9 cellular contexts compared by ENCODE assay signal in the genomic region with DNA sequence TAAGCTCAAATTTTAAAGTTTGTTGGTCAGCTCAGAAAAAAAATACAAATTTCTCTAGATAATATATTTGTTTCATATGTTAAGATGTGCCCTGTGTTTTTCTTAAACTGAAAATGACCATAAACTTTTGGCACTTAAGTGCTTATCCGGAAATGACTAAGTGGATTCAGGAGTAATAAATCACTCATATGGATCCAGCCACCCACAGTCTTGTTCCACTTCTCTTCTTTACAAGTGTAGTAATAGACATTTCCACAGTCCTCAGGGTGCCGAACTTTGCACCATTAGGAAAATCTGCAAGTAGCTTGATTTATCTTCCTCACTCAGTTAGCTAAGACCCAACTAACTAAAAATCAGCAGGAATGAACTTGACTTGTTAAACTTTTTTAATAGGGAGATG.
A peak's percentile ranks its signal among the peaks of the same experiment; 100 is the strongest.
DNase-seq lines count a peak whose midpoint lies in the region; ATAC-seq, FAIRE-seq and TF ChIP-seq lines count a peak whose summit lies in the region.
"Had no signal": no experiment of that assay in that cellular context is flagged by ENCODE, and none has a peak within 500 bp of the region (broad histone marks: within the 10 kb centered on the region; RNA-seq: fewer than 3 reads in every experiment).

No MANE protein-coding gene starts in this region.

- no peak overlapping the region for H2AFZ ChIP-seq in GM12878 (ENCODE audit: control insufficient read depth, low read depth, low read length)

- no peak for TF ChIP-seq RAD21 in GM12878 (IDR thresholded peaks at IDR 0.05; ENCODE audit: insufficient read depth, low read depth, low read length)

- RAD21 ChIA-PET in GM12878 (lab: Charles Lee; ENCODE audit: unreplicated experiment) = no interaction called here

- no peak overlapping the region for H3K4me3 Mint-ChIP-seq in osteocyte (ENCODE audit: unreplicated experiment)

- FAIRE-seq in GM12878 (lab: Jason Lieb, UNC) = no peak

- no peak overlapping the region for H3K4me3 ChIP-seq in GM12878

- peaks cover 8% of the 10 kb centered on the region for H3K4me1 Mint-ChIP-seq in osteocyte (ENCODE audit: unreplicated experiment)

- CTCF ChIA-PET in GM12878 (lab: Yijun Ruan, JAX) = interaction anchor here (0.6 to 1.1 kb wide), 4 partner anchors 9 to 472 kb away, joined by 3 to 4 read pairs (median 3); no protein-coding TSS in a partner anchor

- ATAC-seq in GM19438 (IDR thresholded peaks at IDR 0.05; ENCODE audit: low read depth, unreplicated experiment) = peak; percentile 79
- peak; percentile 80 for ATAC-seq in HG03442 (IDR thresholded peaks at IDR 0.05; ENCODE audit: unreplicated experiment)
- peak; percentile 76 for ATAC-seq in GM12878

- in situ Hi-C loops in GM12878 (cut with MboI) = no loop called here
- in situ Hi-C loops in GM13976 (cut with MboI; ENCODE audit: low sequenced_read_pairs, unreplicated experiment) = no loop called here

- H4K20me1 ChIP-seq in GM12878 (ENCODE audit: control insufficient read depth, insufficient read depth) = no peaks in the 10 kb centered on the region

- DNase-seq in AG20443 (ENCODE audit: low spot score) = peak; percentile 17
- DNase-seq in GM12878 (ENCODE audit: low read depth, low spot score) = no peak
- no peak for DNase-seq in osteocyte (ENCODE audit: extremely low spot score, unreplicated experiment)
- DNase-seq in NCI-H2196 (lab: John Stamatoyannopoulos, UW; ENCODE audit: unreplicated experiment) = no peak
- no peak for DNase-seq in GM13976 (ENCODE audit: low spot score)
- DNase-seq in mucosa of gallbladder (ENCODE audit: low spot score) = no peak
- DNase-seq: NCI-H69 had no signal

- H3K4me1 ChIP-seq in GM12878 (ENCODE audit: control insufficient read depth, insufficient read depth, low read length) = no peaks in the 10 kb centered on the region

- H3K4me2 ChIP-seq in GM12878 (ENCODE audit: control insufficient read depth, insufficient read depth) = no peak overlapping the region

- no peaks in the 10 kb centered on the region for H3K27me3 Mint-ChIP-seq in osteocyte (ENCODE audit: unreplicated experiment)

- H3K27ac Mint-ChIP-seq in osteocyte (ENCODE audit: unreplicated experiment) = no peak overlapping the region

- POLR2A ChIA-PET in GM12878 (lab: Charles Lee) = no interaction called here

- no TSS peak for BruUV-seq in GM12878 (replicated peaks; lab: Mats Ljungman, UMichigan)

- H3K36me3 ChIP-seq in GM12878 (ENCODE audit: control insufficient read depth in 2 of 2, insufficient read depth in 2 of 2, low read length in 1 of 2) = no peaks in the 10 kb centered on the region

- SMC1A ChIA-PET in GM12878 (lab: Charles Lee; ENCODE audit: uncharacterized antibody, unreplicated experiment) = interaction anchor here (0.7 to 1.7 kb wide), 6 partner anchors 10 to 38 kb away, joined by 3 to 5 read pairs (median 4); no protein-coding TSS in a partner anchor

- H3K79me2 ChIP-seq in GM12878 (ENCODE audit: control insufficient read depth, insufficient read depth, low read length) = no peaks in the 10 kb centered on the region

- H3K36me3 Mint-ChIP-seq in osteocyte (ENCODE audit: unreplicated experiment) = no peaks in the 10 kb centered on the region

- TF ChIP-seq CTCF in GM12878 (IDR thresholded peaks at IDR 0.05 in 2 of 3, conservative IDR thresholded peaks at IDR 0.05 in 1 of 3; ENCODE audit: control insufficient read depth in 2 of 3, extremely low read depth in 1 of 3, insufficient read depth in 1 of 3, low read depth in 3 of 3, low read length in 3 of 3) = no peak
- TF ChIP-seq CTCF in osteocyte (IDR thresholded peaks at IDR 0.05) = no peak
- TF ChIP-seq CTCF in GM13976 (IDR thresholded peaks at IDR 0.05; ENCODE audit: borderline replicate concordance, control extremely low read depth, extremely low read depth, insufficient read depth, missing control alignments) = no peak

- TF ChIP-seq EP300 in GM12878 (IDR thresholded peaks at IDR 0.05; ENCODE audit: borderline replicate concordance in 1 of 2, control insufficient read depth in 1 of 2, low read depth in 2 of 2, low read length in 2 of 2) = no peak

- H3K27me3 ChIP-seq in GM12878 (replicated peaks in 1 of 2; ENCODE audit: control insufficient read depth in 2 of 2, insufficient read depth in 2 of 2, low read length in 1 of 2) = no peaks in the 10 kb centered on the region

- no peak for TF ChIP-seq POLR2A in GM12878 (IDR thresholded peaks at IDR 0.05; ENCODE audit: low read depth, low read length)

- no peak overlapping the region for H3K27ac ChIP-seq in GM12878 (ENCODE audit: control insufficient read depth, insufficient read depth)

- no peaks in the 10 kb centered on the region for H3K9me3 ChIP-seq in GM12878 (replicated peaks; ENCODE audit: control insufficient read depth, insufficient read depth, low read length)

- H3K9ac ChIP-seq in GM12878 (ENCODE audit: control insufficient read depth, insufficient read depth, low read length) = no peak overlapping the region

- H3K9me3 Mint-ChIP-seq in osteocyte (ENCODE audit: unreplicated experiment) = no peaks in the 10 kb centered on the region

- intact Hi-C loops in GM12878 (cut with micrococcal nuclease; ENCODE audit: unreplicated experiment) = no loop called here

- 31% methylated on average over 2 of the region's 2 CpGs for WGBS in GM12878 (ENCODE audit: insufficient coverage, insufficient replicate concordance, low lambda C conversion rate, missing lambda C conversion rate)

TF ChIP-seq in GM12878, 131 proteins besides CTCF, POLR2A, EP300 and RAD21:
- peak; percentile 59 for TF ChIP-seq RUNX3 (IDR thresholded peaks at IDR 0.05; ENCODE audit: low read length)
- TF ChIP-seq, protein P1, sequence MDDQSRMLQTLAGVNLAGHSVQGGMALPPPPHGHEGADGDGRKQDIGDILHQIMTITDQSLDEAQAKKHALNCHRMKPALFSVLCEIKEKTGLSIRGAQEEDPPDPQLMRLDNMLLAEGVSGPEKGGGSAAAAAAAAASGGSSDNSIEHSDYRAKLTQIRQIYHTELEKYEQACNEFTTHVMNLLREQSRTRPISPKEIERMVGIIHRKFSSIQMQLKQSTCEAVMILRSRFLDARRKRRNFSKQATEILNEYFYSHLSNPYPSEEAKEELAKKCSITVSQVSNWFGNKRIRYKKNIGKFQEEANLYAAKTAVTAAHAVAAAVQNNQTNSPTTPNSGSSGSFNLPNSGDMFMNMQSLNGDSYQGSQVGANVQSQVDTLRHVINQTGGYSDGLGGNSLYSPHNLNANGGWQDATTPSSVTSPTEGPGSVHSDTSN (IDR thresholded peaks at IDR 0.05; ENCODE audit: insufficient replicate concordance, low read depth, low read length) = no peak
- TF ChIP-seq JUNB (IDR thresholded peaks at IDR 0.05) = peak; percentile 43
- no peak for TF ChIP-seq MYB (IDR thresholded peaks at IDR 0.05; ENCODE audit: borderline replicate concordance, low read depth, low read length)
- TF ChIP-seq FOXK2 (IDR thresholded peaks at IDR 0.05) = no peak
- TF ChIP-seq NFIC (IDR thresholded peaks at IDR 0.05; ENCODE audit: low read depth, low read length) = 0 out of 2 replicates have a peak, but pooled peaks have one; percentile 31
- TF ChIP-seq CUX1 (IDR thresholded peaks at IDR 0.05; ENCODE audit: insufficient replicate concordance, low read depth, low read length) = no peak
- TF ChIP-seq SPI1 (IDR thresholded peaks at IDR 0.05; ENCODE audit: borderline replicate concordance, insufficient read depth, low read depth, low read length) = peak; percentile 58; the same call in 1 of the 2 replicates
- TF ChIP-seq, protein P2, sequence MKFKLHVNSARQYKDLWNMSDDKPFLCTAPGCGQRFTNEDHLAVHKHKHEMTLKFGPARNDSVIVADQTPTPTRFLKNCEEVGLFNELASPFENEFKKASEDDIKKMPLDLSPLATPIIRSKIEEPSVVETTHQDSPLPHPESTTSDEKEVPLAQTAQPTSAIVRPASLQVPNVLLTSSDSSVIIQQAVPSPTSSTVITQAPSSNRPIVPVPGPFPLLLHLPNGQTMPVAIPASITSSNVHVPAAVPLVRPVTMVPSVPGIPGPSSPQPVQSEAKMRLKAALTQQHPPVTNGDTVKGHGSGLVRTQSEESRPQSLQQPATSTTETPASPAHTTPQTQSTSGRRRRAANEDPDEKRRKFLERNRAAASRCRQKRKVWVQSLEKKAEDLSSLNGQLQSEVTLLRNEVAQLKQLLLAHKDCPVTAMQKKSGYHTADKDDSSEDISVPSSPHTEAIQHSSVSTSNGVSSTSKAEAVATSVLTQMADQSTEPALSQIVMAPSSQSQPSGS (IDR thresholded peaks at IDR 0.05; ENCODE audit: low read length) = peak; percentile 19; the same call in 1 of the 2 replicates
- TF ChIP-seq CEBPB (IDR thresholded peaks at IDR 0.05; ENCODE audit: borderline replicate concordance in 1 of 2, low read depth in 2 of 2, low read length in 2 of 2) = no peak
TF ChIP-seq in GM12878: peak in this region for 5.
